1 cellular context compared by ENCODE assay signal in genomic region chr22:21927174-21927823, GRCh38.
TF ChIP-seq lines count a peak whose summit lies in the region.

No MANE protein-coding gene starts in this region.

TF ChIP-seq in K562, 482 proteins besides CTCF, POLR2A, EP300 and RAD21 (continued from another document and continues in another):
- TF ChIP-seq HBP1 (CRISPR knock-in tag; IDR thresholded peaks at IDR 0.05), result no peak
- TF ChIP-seq ATF2 (CRISPR knock-in tag; IDR thresholded peaks at IDR 0.05), result 0 out of 2 replicates have a peak, but pooled peaks have one; percentile 20
- TF ChIP-seq CREBBP (IDR thresholded peaks at IDR 0.05; ENCODE audit: low read depth, low read length), result no peak
- TF ChIP-seq ZKSCAN1 (IDR thresholded peaks at IDR 0.05; ENCODE audit: low read depth, low read length), result no peak
- no peak for TF ChIP-seq ESRRA (IDR thresholded peaks at IDR 0.05; ENCODE audit: borderline replicate concordance, low read depth)
- TF ChIP-seq E2F1 (CRISPR knock-in tag; IDR thresholded peaks at IDR 0.05), result no peak
- no peak for TF ChIP-seq RNF219 (CRISPR knock-in tag; IDR thresholded peaks at IDR 0.05)
- TF ChIP-seq TOE1 (IDR thresholded peaks at IDR 0.05; ENCODE audit: borderline replicate concordance), result no peak
- TF ChIP-seq TOE1 (CRISPR knock-in tag; IDR thresholded peaks at IDR 0.05; ENCODE audit: borderline replicate concordance, low read depth), result no peak
- no peak for TF ChIP-seq STAT5B (CRISPR knock-in tag; IDR thresholded peaks at IDR 0.05)
- peak; percentile 7 for TF ChIP-seq HNRNPLL (IDR thresholded peaks at IDR 0.05; ENCODE audit: low read depth, low read length, poor library complexity, severe bottlenecking)
- TF ChIP-seq HLTF (IDR thresholded peaks at IDR 0.05), result no peak
- no peak for TF ChIP-seq ZNF75A (CRISPR knock-in tag; IDR thresholded peaks at IDR 0.05)
- no peak for TF ChIP-seq DEAF1 (CRISPR knock-in tag; IDR thresholded peaks at IDR 0.05)
- no peak for TF ChIP-seq NR4A1 (CRISPR knock-in tag; IDR thresholded peaks at IDR 0.05)
- no peak for TF ChIP-seq NR4A1 (tag; IDR thresholded peaks at IDR 0.05)
- TF ChIP-seq SREBF2 (CRISPR knock-in tag; IDR thresholded peaks at IDR 0.05), result no peak
- no peak for TF ChIP-seq MIER1 (IDR thresholded peaks at IDR 0.05; ENCODE audit: low read depth)
- no peak for TF ChIP-seq KHSRP (IDR thresholded peaks at IDR 0.05)
- TF ChIP-seq ZNF12 (CRISPR knock-in tag; IDR thresholded peaks at IDR 0.05), result no peak
- no peak for TF ChIP-seq CREM (IDR thresholded peaks at IDR 0.05; ENCODE audit: low read depth)
- TF ChIP-seq ZNF77 (CRISPR knock-in tag; IDR thresholded peaks at IDR 0.05), result peak; percentile 86; the same call in 1 of the 2 replicates
- no peak for TF ChIP-seq ZNF174 (CRISPR knock-in tag; IDR thresholded peaks at IDR 0.05)
- TF ChIP-seq SRSF7 (optimal IDR thresholded peaks at IDR 0.05; ENCODE audit: low read depth, low read length), result no peak
- TF ChIP-seq ZNF561 (CRISPR knock-in tag; conservative IDR thresholded peaks at IDR 0.05), result no peak
- TF ChIP-seq ZFP91 (CRISPR knock-in tag; IDR thresholded peaks at IDR 0.05), result no peak
- TF ChIP-seq CHD4 (IDR thresholded peaks at IDR 0.05; ENCODE audit: insufficient read depth, insufficient replicate concordance, low read depth, low read length, poor library complexity, severe bottlenecking), result no peak
- TF ChIP-seq IRF2 (CRISPR knock-in tag; IDR thresholded peaks at IDR 0.05), result no peak; the same call in 1 of the 2 replicates
- TF ChIP-seq GATAD2A (IDR thresholded peaks at IDR 0.05), result no peak
- no peak for TF ChIP-seq RBBP5 (IDR thresholded peaks at IDR 0.05; ENCODE audit: borderline replicate concordance, insufficient read depth, low read length, poor library complexity, severe bottlenecking)
- no peak for TF ChIP-seq RFX1 (IDR thresholded peaks at IDR 0.05)
- no peak for TF ChIP-seq ZNF134 (CRISPR knock-in tag; conservative IDR thresholded peaks at IDR 0.05)
- peak in 1 of 2 experiments; percentile 16; a peak in 1 of 4 replicates for TF ChIP-seq MAZ (CRISPR knock-in tag; conservative IDR thresholded peaks at IDR 0.05 in 1 of 2, IDR thresholded peaks at IDR 0.05 in 1 of 2)
- no peak for TF ChIP-seq ZNF589 (CRISPR knock-in tag; IDR thresholded peaks at IDR 0.05; ENCODE audit: low read depth)
- TF ChIP-seq WHSC1 (IDR thresholded peaks at IDR 0.05; ENCODE audit: low read length), result peak; percentile 95
- no peak for TF ChIP-seq CBFA2T2 (conservative IDR thresholded peaks at IDR 0.05)
- TF ChIP-seq ZNF76 (CRISPR knock-in tag; IDR thresholded peaks at IDR 0.05; ENCODE audit: borderline replicate concordance), result no peak
- no peak for TF ChIP-seq YBX1 (IDR thresholded peaks at IDR 0.05)
- peak in 1 of 2 experiments; percentile 55; a peak in 2 of 4 replicates for TF ChIP-seq MLX (CRISPR knock-in tag; conservative IDR thresholded peaks at IDR 0.05)
- TF ChIP-seq SMAD3 (CRISPR knock-in tag; conservative IDR thresholded peaks at IDR 0.05), result no peak
- no peak for TF ChIP-seq ZNF165 (CRISPR knock-in tag; IDR thresholded peaks at IDR 0.05; ENCODE audit: borderline replicate concordance)
- TF ChIP-seq GABPB1 (CRISPR knock-in tag; IDR thresholded peaks at IDR 0.05), result no peak
- no peak for TF ChIP-seq SRSF3 (IDR thresholded peaks at IDR 0.05; ENCODE audit: insufficient read depth, low read length)
- no peak for TF ChIP-seq ZBED1 (IDR thresholded peaks at IDR 0.05)
- 0 out of 2 replicates have a peak, but pooled peaks have one; percentile 23 for TF ChIP-seq ZBTB17 (CRISPR knock-in tag; IDR thresholded peaks at IDR 0.05)
- peak; percentile 56 for TF ChIP-seq HMGN3 (IDR thresholded peaks at IDR 0.05; ENCODE audit: borderline replicate concordance, extremely low read depth, insufficient read length, low read depth, low read length)
- no peak for TF ChIP-seq ZHX1 (conservative IDR thresholded peaks at IDR 0.05; ENCODE audit: low read length)
- TF ChIP-seq ARID4B (CRISPR knock-in tag; IDR thresholded peaks at IDR 0.05), result no peak
- no peak for TF ChIP-seq RBM34 (IDR thresholded peaks at IDR 0.05; ENCODE audit: borderline replicate concordance, insufficient read depth, low read length)
- TF ChIP-seq JUN (IDR thresholded peaks at IDR 0.05; ENCODE audit: borderline replicate concordance, low read depth, low read length), result no peak
- TF ChIP-seq JUN (CRISPR knock-in tag; IDR thresholded peaks at IDR 0.05; ENCODE audit: borderline replicate concordance), result no peak
- TF ChIP-seq SMARCB1 (IDR thresholded peaks at IDR 0.05; ENCODE audit: insufficient read length, low read depth), result no peak
- 0 out of 2 replicates have a peak, but pooled peaks have one; percentile 23 for TF ChIP-seq ZNF695 (CRISPR knock-in tag; IDR thresholded peaks at IDR 0.05)
- TF ChIP-seq TFAM (CRISPR knock-in tag; conservative IDR thresholded peaks at IDR 0.05), result no peak
- TF ChIP-seq CCNT2 (IDR thresholded peaks at IDR 0.05; ENCODE audit: borderline replicate concordance, extremely low read depth, insufficient read length, low read depth, low read length), result no peak
- no peak for TF ChIP-seq RBM15 (IDR thresholded peaks at IDR 0.05; ENCODE audit: insufficient read depth, low read length)
